ENCODE assay signal across 17 cellular contexts in the genomic region with DNA sequence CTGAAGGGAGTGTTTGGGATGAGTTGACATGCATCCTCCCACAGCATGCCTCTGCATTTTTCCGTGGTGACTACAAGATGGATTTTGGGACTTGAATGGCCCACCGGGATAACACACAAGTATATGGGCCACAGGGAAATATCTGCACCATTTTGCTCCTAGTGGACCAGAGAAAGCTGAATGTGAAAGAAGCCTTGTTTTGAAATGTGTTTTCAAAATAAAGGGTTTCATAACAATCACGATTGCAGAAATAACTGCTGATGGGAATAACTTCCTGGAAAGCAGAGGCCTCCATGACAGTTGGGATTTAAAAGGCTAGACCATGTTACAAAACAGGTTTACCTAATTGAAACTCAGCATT.
DNase-seq lines count a peak whose midpoint lies in the region; ATAC-seq and TF ChIP-seq lines count a peak whose summit lies in the region.
"Had no signal": no experiment of that assay in that cellular context is flagged by ENCODE, and none has a peak within 500 bp of the region (broad histone marks: within the 10 kb centered on the region; RNA-seq: fewer than 3 reads in every experiment).

No MANE protein-coding gene starts in this region.

- no peak for TF ChIP-seq POLR2A in body of pancreas (IDR thresholded peaks at IDR 0.05)

- peak; percentile 75 for DNase-seq in AG08395 (ENCODE audit: low spot score)
- peak; percentile 55 for DNase-seq in HCEC 1CT
- peak in 1 of 4 donors; percentile 28 for DNase-seq in body of pancreas
- peak; percentile 44 for DNase-seq in kidney glomerular epithelial cell (lab: John Stamatoyannopoulos, UW)
- DNase-seq: activated CD4-positive, alpha-beta T cell treated with anti-CD3 and anti-CD28 coated beads for 36 hours; activated T-cell treated with anti-CD3 and anti-CD28 coated beads for 4 hours; cortex of kidney; DMS79 treated with DMSO at 0.1 percent for 48 hours; MG63; NCI-H2081; NCI-H748 treated with DMSO at 0.1 percent for 48 hours; spleen had no signal

- H3K27ac ChIP-seq in body of pancreas, result peak overlapping the region in 1 of 4 donors; percentile 26

- H3K36me3 ChIP-seq in body of pancreas (replicated peaks in 1 of 2; ENCODE audit: insufficient read depth in 1 of 2, low read depth in 2 of 2), result no peaks in the 10 kb centered on the region
- H3K36me3 ChIP-seq: MG63, pancreas, spleen had no signal

- no peaks in the 10 kb centered on the region for H3K9me3 ChIP-seq in body of pancreas
- H3K9me3 ChIP-seq: MG63, pancreas, spleen had no signal

- WGBS in body of pancreas, 2 donors, result 69 to 80% methylated on average over 3 of the region's 3 CpGs

- H3K27me3 ChIP-seq in body of pancreas, result no peaks in the 10 kb centered on the region
- H3K27me3 ChIP-seq: MG63, pancreas, spleen had no signal

- TF ChIP-seq CTCF in body of pancreas (IDR thresholded peaks at IDR 0.05), result no peak

- peaks cover 25% of the 10 kb centered on the region for H3K4me1 ChIP-seq in body of pancreas

- intact Hi-C loops in body of pancreas (cut with DNase I), result no loop called here

- H3K4me3 ChIP-seq in body of pancreas, result no peak overlapping the region
- H3K4me3 ChIP-seq: MG63, pancreas, spleen had no signal

- ATAC-seq in body of pancreas (peak; percentile 8), HG03378 (IDR thresholded peaks at IDR 0.05; ENCODE audit: unreplicated experiment) (no peak), HG02588 (IDR thresholded peaks at IDR 0.05; ENCODE audit: unreplicated experiment) (no peak), HG03045 (IDR thresholded peaks at IDR 0.05; ENCODE audit: unreplicated experiment) (no peak), HG03280 (IDR thresholded peaks at IDR 0.05; ENCODE audit: unreplicated experiment) (no peak)
- ATAC-seq: activated CD4-positive, alpha-beta T cell treated with anti-CD3 and anti-CD28 coated beads for 36 hours had no signal
